8 cellular contexts compared by ENCODE assay signal in genomic region chr6:30614044-30614842, GRCh38. TPM values are rescaled to one million over a fixed set of nuclear protein-coding genes. Genes with fewer than 3 reads are reported as not detected.
A peak's percentile ranks its signal among the peaks of the same experiment; 100 is the strongest.
DNase-seq lines count a peak whose midpoint lies in the region; ATAC-seq and TF ChIP-seq lines count a peak whose summit lies in the region.

No MANE protein-coding gene starts in this region.

- H4K20me1 ChIP-seq in IMR-90 (ENCODE audit: insufficient read depth, low read length), result peaks cover 55% of the 10 kb centered on the region

- peaks cover 10% of the 10 kb centered on the region for H3K9me1 ChIP-seq in IMR-90 (ENCODE audit: insufficient read depth, low read length)

- no peak overlapping the region for H2BK15ac ChIP-seq in IMR-90 (ENCODE audit: low read depth, low read length)

- peak overlapping the region; percentile 83 for H3K4me3 Mint-ChIP-seq in MCF 10A (ENCODE audit: unreplicated experiment)

- H2AK5ac ChIP-seq in IMR-90 (ENCODE audit: low read depth, low read length), result peak overlapping the region; percentile 33

- TF ChIP-seq RAD21 in IMR-90 (IDR thresholded peaks at IDR 0.05; ENCODE audit: low read length), result no peak

- H3K36me3 ChIP-seq in IMR-90 (ENCODE audit: control insufficient read depth, insufficient read depth, low read length) (peaks cover 21% of the 10 kb centered on the region), muscle layer of colon (ENCODE audit: insufficient read depth, low read length) (peaks cover 25% of the 10 kb centered on the region)

- DNase-seq in AG10803 (ENCODE audit: low read depth) (peak; percentile 23), IMR-90 (no peak), MCF 10A (ENCODE audit: unreplicated experiment) (no peak), HuH-7 (ENCODE audit: low spot score) (no peak), putamen (ENCODE audit: low spot score) (no peak), foreskin melanocyte (no peak)

- H3K4ac ChIP-seq in IMR-90 (ENCODE audit: low read depth, low read length), result peak overlapping the region; percentile 71

- ATAC-seq in IMR-90 (ENCODE audit: low read depth) (no peak), HG02678 (IDR thresholded peaks at IDR 0.05; ENCODE audit: unreplicated experiment) (no peak)

- TF ChIP-seq POLR2A in IMR-90 (IDR thresholded peaks at IDR 0.05; ENCODE audit: low read depth, low read length), result no peak

- H3K9me3 Mint-ChIP-seq in MCF 10A (ENCODE audit: unreplicated experiment), result no peaks in the 10 kb centered on the region

- peak overlapping the region; percentile 61 for H3K23ac ChIP-seq in IMR-90 (ENCODE audit: low read depth, low read length)

- CTCF ChIA-PET in IMR-90 (lab: Yijun Ruan, JAX) (interaction anchor here (0.7 kb wide), 1 partner anchor 472 kb away, joined by 5 read pairs; no protein-coding TSS in a partner anchor), MCF 10A (lab: Yijun Ruan, JAX) (interaction anchor here (0.7 to 2.1 kb wide), 5 partner anchors 16 to 117 kb away, joined by 3 to 7 read pairs (median 4); no protein-coding TSS in a partner anchor)

- peak overlapping the region; percentile 21 for H2BK5ac ChIP-seq in IMR-90 (ENCODE audit: low read depth, low read length, poor library complexity, severe bottlenecking)

- peak overlapping the region; percentile 50; the same call in 1 of the 2 replicates for H3K27ac ChIP-seq in IMR-90 (ENCODE audit: insufficient read depth, low read length)
- H3K27ac ChIP-seq in muscle layer of colon (ENCODE audit: low read depth, low read length), result peak overlapping the region; percentile 90

- peak overlapping the region; percentile 69; the same call in 1 of the 2 replicates for H3K56ac ChIP-seq in IMR-90 (ENCODE audit: extremely low read depth, insufficient read depth, low read length)

- H3K79me1 ChIP-seq in IMR-90 (ENCODE audit: low read depth in 1 of 2, low read length in 2 of 2), result peaks cover 41 to 66% of the 10 kb centered on the region in 2 experiments

- H3K9me3 ChIP-seq in IMR-90 (ENCODE audit: control insufficient read depth, insufficient read depth, low read length) (no peaks in the 10 kb centered on the region), muscle layer of colon (ENCODE audit: low read length) (no peaks in the 10 kb centered on the region)

- no TSS peak for BruUV-seq in IMR-90 (replicated peaks; lab: Mats Ljungman, UMichigan)
- BruUV-seq in MCF 10A (replicated peaks; lab: Mats Ljungman, UMichigan), result no TSS peak

- H4K5ac ChIP-seq in IMR-90 (ENCODE audit: low read depth, low read length), result peak overlapping the region; percentile 16

- H2AK9ac ChIP-seq in IMR-90 (replicated peaks; ENCODE audit: low read depth, low read length, poor library complexity), result peak overlapping the region; percentile 51

- no CpG with 5 or more reads among the region's 8 CpGs for WGBS in IMR-90 (ENCODE audit: extremely low coverage in 2 of 2, insufficient read length in 1 of 2), 2 experiments

- H3K27me3 ChIP-seq in IMR-90 (ENCODE audit: control insufficient read depth, insufficient read depth, low read length), result no peaks in the 10 kb centered on the region
- no peaks in the 10 kb centered on the region for H3K27me3 ChIP-seq in muscle layer of colon (ENCODE audit: control insufficient read depth in 1 of 2, insufficient read depth in 2 of 2, low read length in 2 of 2)

- peak overlapping the region in 1 of 2 experiments; percentile 55; a peak in 2 of 4 replicates for H4K8ac ChIP-seq in IMR-90 (ENCODE audit: low read depth in 2 of 2, low read length in 2 of 2)

- no peaks in the 10 kb centered on the region for H3K27me3 Mint-ChIP-seq in MCF 10A (ENCODE audit: insufficient read depth, unreplicated experiment)

- in situ Hi-C loops in IMR-90 (cut with MboI; ENCODE audit: low sequenced_read_pairs), result no loop called here

- no peak overlapping the region; the same call in 1 of the 2 replicates for H3K18ac ChIP-seq in IMR-90 (ENCODE audit: low read depth, low read length)

- H3K9ac ChIP-seq in IMR-90 (ENCODE audit: low read depth, low read length) (peak overlapping the region; percentile 76), muscle layer of colon (ENCODE audit: low read length) (peak overlapping the region; percentile 76)

- dilution Hi-C loops in IMR-90 (cut with HindIII; ENCODE audit: low sequenced_read_pairs, unreplicated experiment), result no loop called here

- H3K14ac ChIP-seq in IMR-90 (replicated peaks; ENCODE audit: low read depth, low read length), result peak overlapping the region; percentile 93

- no peak overlapping the region for H2AFZ ChIP-seq in IMR-90 (replicated peaks; ENCODE audit: low read length, poor library complexity)

- H2BK120ac ChIP-seq in IMR-90 (ENCODE audit: low read depth, low read length), result no peak overlapping the region

- H3K4me1 ChIP-seq in IMR-90 (ENCODE audit: control insufficient read depth, insufficient read depth, low read length) (peaks cover 8% of the 10 kb centered on the region), muscle layer of colon (ENCODE audit: insufficient read depth, low read length) (peaks cover 60% of the 10 kb centered on the region)

- H3K4me3 ChIP-seq in AG10803 (ENCODE audit: low read length) (peak overlapping the region; percentile 98), IMR-90 (ENCODE audit: insufficient read depth, low read depth, low read length) (peak overlapping the region; percentile 26; the same call in 1 of the 2 replicates), muscle layer of colon (ENCODE audit: low read depth in 1 of 2, low read length in 2 of 2) (peak overlapping the region; percentile 25 to 76)

- H3K4me2 ChIP-seq in IMR-90 (ENCODE audit: low read depth, low read length), result peak overlapping the region; percentile 89

- H2BK20ac ChIP-seq in IMR-90 (ENCODE audit: low read depth, low read length), result no peak overlapping the region

- peaks cover 75% of the 10 kb centered on the region for H3K36me3 Mint-ChIP-seq in MCF 10A (ENCODE audit: insufficient read depth, unreplicated experiment)

- H3K27ac Mint-ChIP-seq in MCF 10A (ENCODE audit: low read depth, unreplicated experiment), result peak overlapping the region; percentile 99

- no peak for TF ChIP-seq CTCF in AG10803 (conservative IDR thresholded peaks at IDR 0.05; ENCODE audit: low read length)
- no peak for TF ChIP-seq CTCF in IMR-90 (conservative IDR thresholded peaks at IDR 0.05; ENCODE audit: low read depth, low read length)
- TF ChIP-seq CTCF in MCF 10A (IDR thresholded peaks at IDR 0.05; ENCODE audit: unreplicated experiment), result no peak

- POLR2A ChIA-PET in IMR-90 (lab: Charles Lee; ENCODE audit: unreplicated experiment) (interaction anchor here (0.6 to 2.2 kb wide), 11 partner anchors 9 to 1465 kb away, joined by 3 to 23 read pairs (median 5); no protein-coding TSS in a partner anchor), MCF 10A (lab: Yijun Ruan, JAX) (interaction anchor here (0.7 to 4.8 kb wide), 33 partner anchors 9 to 789 kb away, joined by 3 to 107 read pairs (median 6); partner anchors contain the start of genes ABCF1, ATAT1, C6orf136 and DHX16)

- intact Hi-C loops in IMR-90 (cut with micrococcal nuclease), result no loop called here
- intact Hi-C loops in MCF 10A (cut with micrococcal nuclease), result no loop called here

- peak overlapping the region; percentile 60; the same call in 1 of the 2 replicates for H4K91ac ChIP-seq in IMR-90 (ENCODE audit: insufficient read depth, low read depth, low read length)

- H3K4me1 Mint-ChIP-seq in MCF 10A (ENCODE audit: insufficient read depth, unreplicated experiment), result peaks cover 38% of the 10 kb centered on the region

TF ChIP-seq in IMR-90, 13 proteins besides CTCF, POLR2A, EP300 and RAD21 (continues in another document):
- no peak for TF ChIP-seq CHD1 (IDR thresholded peaks at IDR 0.05; ENCODE audit: low read depth, low read length)
- no peak for TF ChIP-seq SMC3 (IDR thresholded peaks at IDR 0.05; ENCODE audit: low read depth, low read length)
- TF ChIP-seq CEBPB (IDR thresholded peaks at IDR 0.05; ENCODE audit: low read depth, low read length), result no peak
- no peak for TF ChIP-seq MAFK (IDR thresholded peaks at IDR 0.05; ENCODE audit: low read depth, low read length)
- TF ChIP-seq FOS (IDR thresholded peaks at IDR 0.05; ENCODE audit: low read depth, low read length), result no peak
- TF ChIP-seq RCOR1 (IDR thresholded peaks at IDR 0.05; ENCODE audit: insufficient replicate concordance, low read length), result no peak
- TF ChIP-seq USF2 (IDR thresholded peaks at IDR 0.05; ENCODE audit: low read depth, low read length), result no peak
- TF ChIP-seq BHLHE40 (IDR thresholded peaks at IDR 0.05; ENCODE audit: low read depth, low read length), result no peak

RNA-seq across cellular contexts. Expression of gene PPP1R10, which starts 2.8 kb away (rescaled TPM):
- 16.1 and 18.8 TPM in 2 replicates for total RNA-seq in IMR-90 (2012; rRNA removed)
- polyA plus RNA-seq in IMR-90 (2012; rRNA removed), result 21.2 TPM in 2 replicates
- polyA plus RNA-seq in IMR-90 (2012; cell fraction: cytosol; rRNA removed), result 11.5 and 12.8 TPM in 2 replicates
- 37.5 and 59.7 TPM in 2 replicates for polyA plus RNA-seq in IMR-90 (2012; cell fraction: nucleus; rRNA removed; ENCODE audit: low replicate concordance)
- 103 and 209 TPM in 2 replicates for total RNA-seq in MCF 10A (2022)

RNA-seq across cellular contexts. Expression of gene MRPS18B, which starts 3.4 kb away (rescaled TPM):
- total RNA-seq in IMR-90 (2012; rRNA removed), result 71.7 and 82.3 TPM in 2 replicates
- polyA plus RNA-seq in IMR-90 (2012; rRNA removed), result 51.2 and 59.8 TPM in 2 replicates
- polyA plus RNA-seq in IMR-90 (2012; cell fraction: cytosol; rRNA removed), result 39.5 and 39.8 TPM in 2 replicates
- 11.0 and 12.8 TPM in 2 replicates for polyA plus RNA-seq in IMR-90 (2012; cell fraction: nucleus; rRNA removed; ENCODE audit: low replicate concordance)
- 120 and 127 TPM in 2 replicates for total RNA-seq in MCF 10A (2022)

RNA-seq across cellular contexts. Expression of gene ATAT1, which starts 12.4 kb away (rescaled TPM):
- total RNA-seq in IMR-90 (2012; rRNA removed) (3.3 and 5.6 TPM in 2 replicates), MCF 10A (2022) (6.4 and 8.6 TPM in 2 replicates)
- polyA plus RNA-seq in IMR-90 (2012; rRNA removed), result 13.2 and 15.5 TPM in 2 replicates
- polyA plus RNA-seq in IMR-90 (2012; cell fraction: cytosol; rRNA removed), result 7.6 and 8.7 TPM in 2 replicates
- 48.1 and 107 TPM in 2 replicates for polyA plus RNA-seq in IMR-90 (2012; cell fraction: nucleus; rRNA removed; ENCODE audit: low replicate concordance)

RNA-seq across cellular contexts. Expression of gene C6orf136, which starts 32.7 kb away (rescaled TPM):
- total RNA-seq in IMR-90 (2012; rRNA removed) (1.1 and 1.4 TPM in 2 replicates), MCF 10A (2022) (10.3 and 15.7 TPM in 2 replicates)
- 11.7 and 12.8 TPM in 2 replicates for polyA plus RNA-seq in IMR-90 (2012; rRNA removed)
- polyA plus RNA-seq in IMR-90 (2012; cell fraction: cytosol; rRNA removed), result 10.8 and 15.8 TPM in 2 replicates
- polyA plus RNA-seq in IMR-90 (2012; cell fraction: nucleus; rRNA removed; ENCODE audit: low replicate concordance), result 30.4 and 39.8 TPM in 2 replicates

RNA-seq across cellular contexts. Expression of gene ABCF1, which starts 43.0 kb away (rescaled TPM):
- total RNA-seq in IMR-90 (2012; rRNA removed) (47.5 and 48.6 TPM in 2 replicates), MCF 10A (2022) (58.0 and 63.9 TPM in 2 replicates)
- polyA plus RNA-seq in IMR-90 (2012; rRNA removed), result 35.8 and 39.1 TPM in 2 replicates
- 29.2 and 30.4 TPM in 2 replicates for polyA plus RNA-seq in IMR-90 (2012; cell fraction: cytosol; rRNA removed)
- 48.3 and 57.9 TPM in 2 replicates for polyA plus RNA-seq in IMR-90 (2012; cell fraction: nucleus; rRNA removed; ENCODE audit: low replicate concordance)

Comparison
In these comparisons a context has a peak if more than half of its experiments do, and no peak if none do; other contexts are left out.
1. H3K4me3 ChIP-seq: peak in every context shown above with its lines; median percentile 98 in AG10803; 50 in muscle layer of colon; 26 in IMR-90.